Comparison of ENCODE assay signal across 20 cellular contexts in the genomic region with DNA sequence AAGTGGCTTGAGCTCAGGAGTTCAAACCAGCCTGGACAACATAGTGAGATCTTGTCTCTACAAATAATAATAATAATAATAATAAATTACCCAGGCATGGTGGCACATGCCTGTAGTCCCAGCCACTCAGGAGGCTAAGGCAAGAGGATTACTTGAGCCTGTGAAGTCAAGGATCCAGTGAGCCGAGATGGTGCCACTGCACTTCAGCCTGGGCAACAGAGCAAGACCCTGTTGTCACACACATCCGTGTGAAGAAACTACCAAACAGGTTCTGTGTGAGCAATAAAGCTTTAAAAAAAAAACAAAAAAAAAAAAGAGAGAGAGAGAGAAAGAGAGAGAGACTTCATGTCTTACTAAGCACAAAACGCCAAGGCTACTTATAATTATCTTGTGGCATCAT. TPM values are rescaled to one million over a fixed set of nuclear protein-coding genes. Genes with fewer than 3 reads are reported as not detected.
DNase-seq lines count a peak whose midpoint lies in the region; ATAC-seq, FAIRE-seq and TF ChIP-seq lines count a peak whose summit lies in the region.
"Had no signal": no experiment of that assay in that cellular context is flagged by ENCODE, and none has a peak within 500 bp of the region (broad histone marks: within the 10 kb centered on the region; RNA-seq: fewer than 3 reads in every experiment).

No MANE protein-coding gene starts in this region.

- H2BK12ac ChIP-seq in neuronal stem cell (ENCODE audit: low read length), result no peak overlapping the region

- H3K36me3 Mint-ChIP-seq in activated naive CD8-positive, alpha-beta T cell treated with anti-CD3 and anti-CD28 coated beads, Interleukin-2, amount 10 ng/mL, durations not matched to agents 7 days and 5 days, result no peaks in the 10 kb centered on the region
- no peaks in the 10 kb centered on the region for H3K36me3 Mint-ChIP-seq in activated naive CD8-positive, alpha-beta T cell treated with anti-CD3 and anti-CD28 coated beads, Interleukin-2, amount 50 U/mL, for 24 hours (ENCODE audit: low read depth)
- H3K36me3 Mint-ChIP-seq in astrocyte (ENCODE audit: low read depth, unreplicated experiment), result no peaks in the 10 kb centered on the region
- no peaks in the 10 kb centered on the region for H3K36me3 Mint-ChIP-seq in activated CD4-positive, alpha-beta T cell treated with anti-CD3 and anti-CD28 coated beads, Interleukin-2, amount 10 ng/mL, durations not matched to agents 7 days and 5 days (ENCODE audit: low read depth)
- H3K36me3 Mint-ChIP-seq: CD14-positive monocyte; CD4-positive, alpha-beta memory T cell had no signal

- peak overlapping the region; percentile 42 for H3K27ac Mint-ChIP-seq in activated naive CD8-positive, alpha-beta T cell treated with anti-CD3 and anti-CD28 coated beads, Interleukin-2, amount 10 ng/mL, durations not matched to agents 7 days and 5 days
- H3K27ac Mint-ChIP-seq in activated naive CD8-positive, alpha-beta T cell treated with anti-CD3 and anti-CD28 coated beads, Interleukin-2, amount 50 U/mL, for 24 hours, result no peak overlapping the region
- H3K27ac Mint-ChIP-seq in astrocyte (ENCODE audit: unreplicated experiment), result no peak overlapping the region
- no peak overlapping the region for H3K27ac Mint-ChIP-seq in activated CD4-positive, alpha-beta T cell treated with anti-CD3 and anti-CD28 coated beads, Interleukin-2, amount 10 ng/mL, durations not matched to agents 7 days and 5 days
- H3K27ac Mint-ChIP-seq: CD14-positive monocyte; CD4-positive, alpha-beta memory T cell had no signal

- H3K4me2 ChIP-seq in astrocyte (ENCODE audit: low read length) (no peak overlapping the region), neuronal stem cell (ENCODE audit: insufficient read depth, low read length, poor library complexity, severe bottlenecking) (no peak overlapping the region)
- H3K4me2 ChIP-seq: A549, BLaER1 had no signal

- WGBS in neuronal stem cell (ENCODE audit: extremely low coverage in 2 of 2, insufficient read length in 2 of 2, insufficient replicate concordance in 1 of 2), 2 donors, result no CpG with 5 or more reads among the region's 3 CpGs

- ATAC-seq in activated naive CD8-positive, alpha-beta T cell treated with anti-CD3 and anti-CD28 coated beads, Interleukin-2, amount 10 ng/mL, durations not matched to agents 7 days and 5 days (ENCODE audit: low read depth), result no peak
- ATAC-seq in activated naive CD8-positive, alpha-beta T cell treated with anti-CD3 and anti-CD28 coated beads, Interleukin-2, amount 50 U/mL, for 24 hours, result no peak
- ATAC-seq: A549 had no signal

- H3K27me3 Mint-ChIP-seq in activated naive CD8-positive, alpha-beta T cell treated with anti-CD3 and anti-CD28 coated beads, Interleukin-2, amount 10 ng/mL, durations not matched to agents 7 days and 5 days, result no peaks in the 10 kb centered on the region
- H3K27me3 Mint-ChIP-seq in activated naive CD8-positive, alpha-beta T cell treated with anti-CD3 and anti-CD28 coated beads, Interleukin-2, amount 50 U/mL, for 24 hours, result peaks cover 2% of the 10 kb centered on the region
- no peaks in the 10 kb centered on the region for H3K27me3 Mint-ChIP-seq in astrocyte (ENCODE audit: low read depth, unreplicated experiment)
- no peaks in the 10 kb centered on the region for H3K27me3 Mint-ChIP-seq in activated CD4-positive, alpha-beta T cell treated with anti-CD3 and anti-CD28 coated beads, Interleukin-2, amount 10 ng/mL, durations not matched to agents 7 days and 5 days
- H3K27me3 Mint-ChIP-seq: CD4-positive, alpha-beta memory T cell had no signal

- H2BK5ac ChIP-seq in neuronal stem cell (ENCODE audit: low read length), result no peak overlapping the region

- no peak overlapping the region for H2BK120ac ChIP-seq in neuronal stem cell (ENCODE audit: low read depth, low read length)

- CTCF ChIA-PET in activated CD4-positive, alpha-beta T cell treated with anti-CD3 and anti-CD28 coated beads, Interleukin-2, amount 10 ng/mL, durations not matched to agents 7 days and 5 days (lab: Charles Lee), result no interaction called here

- no peaks in the 10 kb centered on the region for H3K4me1 ChIP-seq in astrocyte (ENCODE audit: insufficient read depth, low read length)
- peaks cover 34% of the 10 kb centered on the region; the same call in 1 of the 2 replicates for H3K4me1 ChIP-seq in iPS-20b (ENCODE audit: insufficient read depth, low read length)
- peaks cover 2 to 3% of the 10 kb centered on the region in 2 donors for H3K4me1 ChIP-seq in neuronal stem cell (ENCODE audit: control insufficient read depth in 2 of 2, insufficient read depth in 1 of 2, low read depth in 1 of 2, low read length in 2 of 2)
- H3K4me1 ChIP-seq: A549 had no signal

- H3K36me3 ChIP-seq in astrocyte (ENCODE audit: insufficient read depth, low read length), result no peaks in the 10 kb centered on the region
- peaks cover 5% of the 10 kb centered on the region; the same call in 1 of the 2 replicates for H3K36me3 ChIP-seq in iPS-20b (ENCODE audit: insufficient read depth, low read depth, low read length)
- no peaks in the 10 kb centered on the region for H3K36me3 ChIP-seq in neuronal stem cell (replicated peaks in 1 of 2; ENCODE audit: control insufficient read depth in 2 of 2, insufficient read depth in 2 of 2, low read length in 2 of 2)
- H3K36me3 ChIP-seq: BLaER1 had no signal

- POLR2A ChIA-PET in activated naive CD8-positive, alpha-beta T cell treated with anti-CD3 and anti-CD28 coated beads, Interleukin-2, amount 10 ng/mL, durations not matched to agents 7 days and 5 days (lab: Charles Lee), result no interaction called here
- POLR2A ChIA-PET in activated CD4-positive, alpha-beta T cell treated with anti-CD3 and anti-CD28 coated beads, Interleukin-2, amount 10 ng/mL, durations not matched to agents 7 days and 5 days (lab: Charles Lee), result no interaction called here

- no peak overlapping the region for H3K9ac ChIP-seq in astrocyte (ENCODE audit: low read length)
- peak overlapping the region; percentile 32; the same call in 1 of the 2 replicates for H3K9ac ChIP-seq in iPS-20b (ENCODE audit: low read depth, low read length)
- no peak overlapping the region for H3K9ac ChIP-seq in neuronal stem cell (ENCODE audit: low read depth, low read length, poor library complexity)
- H3K9ac ChIP-seq: BLaER1 had no signal

- no peaks in the 10 kb centered on the region for H3K4me1 Mint-ChIP-seq in activated naive CD8-positive, alpha-beta T cell treated with anti-CD3 and anti-CD28 coated beads, Interleukin-2, amount 10 ng/mL, durations not matched to agents 7 days and 5 days
- no peaks in the 10 kb centered on the region for H3K4me1 Mint-ChIP-seq in activated naive CD8-positive, alpha-beta T cell treated with anti-CD3 and anti-CD28 coated beads, Interleukin-2, amount 50 U/mL, for 24 hours
- H3K4me1 Mint-ChIP-seq in astrocyte (ENCODE audit: low read depth, unreplicated experiment), result peaks cover 15% of the 10 kb centered on the region
- H3K4me1 Mint-ChIP-seq in activated CD4-positive, alpha-beta T cell treated with anti-CD3 and anti-CD28 coated beads, Interleukin-2, amount 10 ng/mL, durations not matched to agents 7 days and 5 days, result no peaks in the 10 kb centered on the region
- H3K4me1 Mint-ChIP-seq: CD14-positive monocyte; CD4-positive, alpha-beta memory T cell had no signal

- no peak overlapping the region for H4K91ac ChIP-seq in neuronal stem cell (ENCODE audit: low read depth, low read length, poor library complexity)

- no peak overlapping the region for H2AFZ ChIP-seq in astrocyte (ENCODE audit: low read depth, low read length)
- no peak overlapping the region for H2AFZ ChIP-seq in neuronal stem cell (ENCODE audit: low read length)

- H3K27ac ChIP-seq in astrocyte (ENCODE audit: low read depth, low read length) (no peak overlapping the region), iPS-20b (ENCODE audit: low read length) (peak overlapping the region; percentile 57), neuronal stem cell (replicated peaks; ENCODE audit: low read length) (peak overlapping the region; percentile 81)
- H3K27ac ChIP-seq: 22Rv1, A549, BLaER1, HL-60 had no signal

- H3K18ac ChIP-seq in neuronal stem cell (ENCODE audit: low read length), result no peak overlapping the region

- no peaks in the 10 kb centered on the region for H3K27me3 ChIP-seq in astrocyte (ENCODE audit: insufficient read depth, low read length)
- H3K27me3 ChIP-seq in iPS-20b (ENCODE audit: insufficient read depth, low read length), result no peaks in the 10 kb centered on the region
- peaks cover 0 to 15% (median 0%) of the 10 kb centered on the region in 3 experiments for H3K27me3 ChIP-seq in neuronal stem cell (ENCODE audit: control insufficient read depth in 3 of 3, insufficient read depth in 3 of 3, low read depth in 1 of 3, low read length in 3 of 3)
- H3K27me3 ChIP-seq: BLaER1 had no signal

- no peak for TF ChIP-seq CTCF in astrocyte (IDR thresholded peaks at IDR 0.05; ENCODE audit: insufficient read depth, low read depth, low read length)

- H3K79me1 ChIP-seq in neuronal stem cell (ENCODE audit: low read depth, low read length), result no peaks in the 10 kb centered on the region

- FAIRE-seq in astrocyte (lab: Jason Lieb, UNC), result peak; percentile 73

- H3K4me3 ChIP-seq in astrocyte (ENCODE audit: insufficient read depth, low read depth, low read length) (no peak overlapping the region), iPS-20b (ENCODE audit: low read length) (no peak overlapping the region), neuronal stem cell (ENCODE audit: low read length in 2 of 2) (no peak overlapping the region)
- H3K4me3 ChIP-seq: A549, BLaER1 had no signal

- no peak overlapping the region for H3K23ac ChIP-seq in neuronal stem cell (ENCODE audit: low read depth, low read length, poor library complexity)

- DNase-seq in activated naive CD8-positive, alpha-beta T cell treated with anti-CD3 and anti-CD28 coated beads, Interleukin-2, amount 10 ng/mL, durations not matched to agents 7 days and 5 days, result no peak
- DNase-seq in activated naive CD8-positive, alpha-beta T cell treated with anti-CD3 and anti-CD28 coated beads, Interleukin-2, amount 50 U/mL, for 24 hours, result no peak
- DNase-seq in astrocyte (ENCODE audit: low read depth) (no peak), neuronal stem cell (ENCODE audit: low spot score) (no peak)
- DNase-seq in stimulated activated CD4-positive, alpha-beta T cell treated with anti-CD3 and anti-CD28 coated beads, Interleukin-1b, Interleukin-23, amount 100 ng/mL, for 48 hours, result no peak
- no peak for DNase-seq in activated CD4-positive, alpha-beta T cell treated with anti-CD3 and anti-CD28 coated beads, Interleukin-2, amount 10 ng/mL, durations not matched to agents 7 days and 5 days
- no peak for DNase-seq in activated T-cell treated with anti-CD3 and anti-CD28 coated beads, Interleukin-2, amount 50 U/mL, for 48 hours
- DNase-seq: AML-193; Calu3; CD4-positive, alpha-beta memory T cell; DMS79 treated with DMSO at 0.1 percent for 48 hours; GF-D8; HCEC 1CT; KG1 had no signal

- H3K9me3 ChIP-seq in astrocyte (ENCODE audit: insufficient read depth, low read depth, low read length), result no peaks in the 10 kb centered on the region
- no peaks in the 10 kb centered on the region for H3K9me3 ChIP-seq in iPS-20b (ENCODE audit: insufficient read depth, low read depth, low read length)
- no peaks in the 10 kb centered on the region for H3K9me3 ChIP-seq in neuronal stem cell (replicated peaks in 1 of 2; ENCODE audit: control insufficient read depth in 2 of 2, insufficient read depth in 1 of 2, low read depth in 1 of 2, low read length in 2 of 2)
- H3K9me3 ChIP-seq: A549, BLaER1 had no signal

- H2BK15ac ChIP-seq in neuronal stem cell (ENCODE audit: low read length), result no peak overlapping the region

- no peaks in the 10 kb centered on the region for H4K20me1 ChIP-seq in astrocyte (ENCODE audit: insufficient read depth, low read length)

- H4K8ac ChIP-seq in neuronal stem cell (ENCODE audit: low read depth, low read length), result no peak overlapping the region

- no peaks in the 10 kb centered on the region for H3K9me3 Mint-ChIP-seq in activated naive CD8-positive, alpha-beta T cell treated with anti-CD3 and anti-CD28 coated beads, Interleukin-2, amount 10 ng/mL, durations not matched to agents 7 days and 5 days
- no peaks in the 10 kb centered on the region for H3K9me3 Mint-ChIP-seq in activated naive CD8-positive, alpha-beta T cell treated with anti-CD3 and anti-CD28 coated beads, Interleukin-2, amount 50 U/mL, for 24 hours
- no peaks in the 10 kb centered on the region for H3K9me3 Mint-ChIP-seq in astrocyte (ENCODE audit: unreplicated experiment)
- H3K9me3 Mint-ChIP-seq in activated CD4-positive, alpha-beta T cell treated with anti-CD3 and anti-CD28 coated beads, Interleukin-2, amount 10 ng/mL, durations not matched to agents 7 days and 5 days, result no peaks in the 10 kb centered on the region

- no peaks in the 10 kb centered on the region for H3K79me2 ChIP-seq in astrocyte (ENCODE audit: insufficient read depth, low read length)

- H2AK5ac ChIP-seq in neuronal stem cell (ENCODE audit: low read depth, low read length), result no peak overlapping the region

- no peak overlapping the region for H3K14ac ChIP-seq in neuronal stem cell (ENCODE audit: low read length)

- no peak overlapping the region for H3K4me3 Mint-ChIP-seq in activated naive CD8-positive, alpha-beta T cell treated with anti-CD3 and anti-CD28 coated beads, Interleukin-2, amount 10 ng/mL, durations not matched to agents 7 days and 5 days
- H3K4me3 Mint-ChIP-seq in activated naive CD8-positive, alpha-beta T cell treated with anti-CD3 and anti-CD28 coated beads, Interleukin-2, amount 50 U/mL, for 24 hours, result no peak overlapping the region
- H3K4me3 Mint-ChIP-seq in astrocyte (ENCODE audit: unreplicated experiment), result no peak overlapping the region
- H3K4me3 Mint-ChIP-seq in activated CD4-positive, alpha-beta T cell treated with anti-CD3 and anti-CD28 coated beads, Interleukin-2, amount 10 ng/mL, durations not matched to agents 7 days and 5 days, result no peak overlapping the region
- H3K4me3 Mint-ChIP-seq: CD14-positive monocyte; CD4-positive, alpha-beta memory T cell had no signal

- H3K4ac ChIP-seq in neuronal stem cell (ENCODE audit: low read length), result no peak overlapping the region

RNA-seq across cellular contexts. Expression of a gene that starts 42.5 kb away (rescaled TPM):
- under 1 TPM in 1 of 2 experiments, not detected in 1; 0.08 TPM for total RNA-seq in activated naive CD8-positive, alpha-beta T cell treated with anti-CD3 and anti-CD28 coated beads, Interleukin-2, amount 10 ng/mL, durations not matched to agents 7 days and 5 days
- 10.0 and 15.3 TPM in 2 replicates for total RNA-seq in astrocyte
- polyA plus RNA-seq in neuronal stem cell (2013, experiment 1 of 2), result 15.9 TPM
- 15.9 TPM for polyA plus RNA-seq in neuronal stem cell (2013, experiment 2 of 2)
- total RNA-seq in activated CD4-positive, alpha-beta T cell treated with anti-CD3 and anti-CD28 coated beads, Interleukin-2, amount 10 ng/mL, durations not matched to agents 7 days and 5 days, result under 1 TPM in 1 of 2 experiments, not detected in 1; 0.02 TPM
- polyA plus RNA-seq: CD4-positive, alpha-beta memory T cell had no signal

Comparison
In these comparisons a context has a peak if more than half of its experiments do, and no peak if none do; other contexts are left out.
1. RNA of a gene that starts 42.5 kb away (total RNA-seq): 10.0 to 15.3 TPM in astrocyte; 0.08 TPM in activated naive CD8-positive, alpha-beta T cell treated with anti-CD3 and anti-CD28 coated beads, Interleukin-2, amount 10 ng/mL, durations not matched to agents 7 days and 5 days and 0.02 TPM in activated CD4-positive, alpha-beta T cell treated with anti-CD3 and anti-CD28 coated beads, Interleukin-2, amount 10 ng/mL, durations not matched to agents 7 days and 5 days; every median in the first group is over 10 times any median in the second.